14 cellular contexts compared by ENCODE assay signal in the genomic region with DNA sequence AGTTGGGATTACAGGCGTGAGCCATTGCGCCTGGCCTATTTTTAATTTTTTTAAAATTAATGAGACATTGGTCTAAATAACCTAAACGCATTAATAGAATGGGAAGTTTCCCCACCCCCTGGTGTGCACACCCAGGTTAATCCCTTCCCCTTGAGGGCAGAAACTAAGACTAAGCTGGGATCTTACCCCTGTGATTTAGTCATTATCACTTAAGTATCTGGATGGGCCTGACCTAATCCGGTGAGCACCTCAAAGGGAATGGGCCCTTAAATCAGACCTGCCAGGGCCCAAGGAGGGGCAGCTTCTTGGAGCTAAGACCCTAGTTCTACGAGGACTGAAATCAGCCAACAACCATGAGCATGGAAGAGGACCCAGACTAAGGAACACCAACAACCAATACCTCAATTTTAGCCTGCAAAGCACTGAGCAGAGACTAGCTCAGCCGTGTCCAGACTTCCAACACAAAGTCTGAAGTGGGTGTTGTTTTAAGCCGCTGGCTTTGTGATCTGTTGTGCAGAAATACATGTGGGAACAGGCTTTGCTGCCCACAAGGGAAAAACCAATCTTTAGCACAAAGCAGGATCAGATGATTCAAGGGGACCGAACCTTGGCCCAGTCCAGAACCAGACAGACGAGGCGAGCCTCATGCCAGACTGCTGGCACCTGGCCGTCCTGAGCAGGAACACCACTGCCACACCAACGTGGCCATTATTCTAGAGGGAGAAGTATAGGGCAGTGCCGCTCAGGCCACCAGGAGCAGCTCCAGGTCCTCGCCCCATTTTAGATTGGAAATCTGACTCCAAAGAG. TPM values are rescaled to one million over a fixed set of nuclear protein-coding genes. Genes with fewer than 3 reads are reported as not detected.
DNase-seq lines count a peak whose midpoint lies in the region; ATAC-seq and TF ChIP-seq lines count a peak whose summit lies in the region.
"Had no signal": no experiment of that assay in that cellular context is flagged by ENCODE, and none has a peak within 500 bp of the region (broad histone marks: within the 10 kb centered on the region; RNA-seq: fewer than 3 reads in every experiment).

No MANE protein-coding gene starts in this region.

- no peaks in the 10 kb centered on the region for H3K27me3 ChIP-seq in breast epithelium
- H3K27me3 ChIP-seq in mammary epithelial cell (ENCODE audit: insufficient read depth, low read length): no peaks in the 10 kb centered on the region
- H3K27me3 ChIP-seq in thyroid gland: no peaks in the 10 kb centered on the region
- H3K27me3 ChIP-seq: gastrocnemius medialis had no signal

- H3K4me3 Mint-ChIP-seq in WTC11: no peak overlapping the region

- TF ChIP-seq POLR2A in breast epithelium (IDR thresholded peaks at IDR 0.05) (no peak), thyroid gland (IDR thresholded peaks at IDR 0.05) (no peak)

- H3K36me3 Mint-ChIP-seq in WTC11: peaks cover 37% of the 10 kb centered on the region

- H3K27ac Mint-ChIP-seq in WTC11: peak overlapping the region; percentile 92

- peaks cover 5% of the 10 kb centered on the region for H3K27me3 Mint-ChIP-seq in WTC11 (ENCODE audit: low read depth)

- no peaks in the 10 kb centered on the region for H3K4me1 ChIP-seq in breast epithelium
- H3K4me1 ChIP-seq in mammary epithelial cell (ENCODE audit: insufficient read depth, low read length): peaks cover 12% of the 10 kb centered on the region
- peaks cover 10 to 14% of the 10 kb centered on the region in 2 donors for H3K4me1 ChIP-seq in thyroid gland
- H3K4me1 ChIP-seq: gastrocnemius medialis, prostate gland had no signal

- H3K9me3 Mint-ChIP-seq in WTC11: no peaks in the 10 kb centered on the region

- BruUV-seq in mammary epithelial cell (replicated peaks; lab: Mats Ljungman, UMichigan): no TSS peak

- no peak overlapping the region for H2AFZ ChIP-seq in mammary epithelial cell (ENCODE audit: low read depth, low read length)

- H3K36me3 ChIP-seq in breast epithelium (no peaks in the 10 kb centered on the region), mammary epithelial cell (ENCODE audit: insufficient read depth, low read length) (peaks cover 31% of the 10 kb centered on the region), thyroid gland (peaks cover 4 to 10% of the 10 kb centered on the region in 2 donors)

- H3K4me3 ChIP-seq in breast epithelium (no peak overlapping the region), mammary epithelial cell (replicated peaks in 1 of 3; ENCODE audit: insufficient read depth in 1 of 3, low read depth in 2 of 3, low read length in 3 of 3) (no peak overlapping the region), thyroid gland (replicated peaks in 1 of 3) (no peak overlapping the region)
- H3K4me3 ChIP-seq: gastrocnemius medialis, mucosa of descending colon, prostate gland had no signal

- peak overlapping the region; percentile 26 to 43 for H3K27ac ChIP-seq in breast epithelium
- no peak overlapping the region for H3K27ac ChIP-seq in mammary epithelial cell (ENCODE audit: insufficient read depth, low read depth, low read length)
- H3K27ac ChIP-seq in thyroid gland: peak overlapping the region in 2 of 3 donors; percentile 26 to 33
- H3K27ac ChIP-seq: gastrocnemius medialis had no signal

- CTCF ChIA-PET in mammary epithelial cell (lab: Charles Lee; ENCODE audit: low non-redundant PET): interaction anchor here (0.6 kb wide), 1 partner anchor 68 kb away, joined by 3 read pairs; no protein-coding TSS in a partner anchor
- CTCF ChIA-PET in WTC11 (lab: Charles Lee): interaction anchor here (0.6 to 1.6 kb wide), 3 partner anchors 61 to 235 kb away, joined by 3 read pairs; partner anchors contain the start of genes DNAAF3 and ISOC2

- intact Hi-C loops in breast epithelium (cut with DNase I; ENCODE audit: low total_unique reads): no loop called here
- intact Hi-C loops in mammary epithelial cell (cut with micrococcal nuclease): no loop called here
- intact Hi-C loops in thyroid gland (cut with DNase I): no loop called here

- no peak overlapping the region for H3K9ac ChIP-seq in mammary epithelial cell (ENCODE audit: insufficient read depth, low read length)

- H3K79me2 ChIP-seq in mammary epithelial cell (ENCODE audit: insufficient read depth, low read length): peaks cover 37% of the 10 kb centered on the region

- DNase-seq in breast epithelium (ENCODE audit: low spot score in 2 of 2) (peak in 1 of 2 donors; percentile 56), mammary epithelial cell (no peak), WTC11 (ENCODE audit: low spot score) (no peak), thyroid gland (peak; percentile 68 to 72), NCI-H526 treated with DMSO at 0.1 percent for 48 hours (lab: John Stamatoyannopoulos, UW) (no peak), iPS-NIHi7 (ENCODE audit: extremely low spot score) (no peak)
- DNase-seq: amygdala, dermis blood vessel endothelial cell, gastrocnemius medialis, mucosa of descending colon, NCI-H187 treated with DMSO at 0.1 percent for 48 hours had no signal

- H4K20me1 ChIP-seq in mammary epithelial cell (ENCODE audit: insufficient read depth, low read length): no peaks in the 10 kb centered on the region

- no peak overlapping the region for H3K4me2 ChIP-seq in mammary epithelial cell (ENCODE audit: insufficient read depth, low read depth, low read length)

- dilution Hi-C loops in mammary epithelial cell (cut with HindIII; ENCODE audit: low sequenced_read_pairs): no loop called here

- H3K9me3 ChIP-seq in breast epithelium (no peaks in the 10 kb centered on the region), mammary epithelial cell (replicated peaks; ENCODE audit: insufficient read depth, low read length) (no peaks in the 10 kb centered on the region), thyroid gland (no peaks in the 10 kb centered on the region)
- H3K9me3 ChIP-seq: gastrocnemius medialis, mucosa of descending colon, prostate gland had no signal

- 52% methylated on average over 9 of the region's 14 CpGs for WGBS in mammary epithelial cell (ENCODE audit: low coverage, missing lambda C conversion rate)
- 51 to 80% methylated on average over 11 to 14 of the region's 14 CpGs for WGBS in thyroid gland, 2 donors

- peaks cover 22% of the 10 kb centered on the region for H3K4me1 Mint-ChIP-seq in WTC11

- in situ Hi-C loops in mammary epithelial cell (cut with MboI; ENCODE audit: low sequenced_read_pairs in 2 of 2): loop anchor here (25.0 kb wide), 1 partner anchor 263 kb away; the partner anchor contains the start of gene TNNT1 (in 2 of the 2)

- TF ChIP-seq CTCF in breast epithelium (IDR thresholded peaks at IDR 0.05) (no peak), mammary epithelial cell (conservative IDR thresholded peaks at IDR 0.05 in 1 of 2, IDR thresholded peaks at IDR 0.05 in 1 of 2; ENCODE audit: extremely low read depth in 1 of 2, insufficient read depth in 1 of 2, low read depth in 1 of 2, low read length in 2 of 2) (no peak), WTC11 (IDR thresholded peaks at IDR 0.05) (no peak), thyroid gland (IDR thresholded peaks at IDR 0.05) (no peak)

- POLR2A ChIA-PET in WTC11 (lab: Charles Lee): interaction anchor here (1.0 to 1.3 kb wide), 5 partner anchors 11 to 149 kb away, joined by 3 to 5 read pairs (median 4); partner anchors contain the start of genes KMT5C and TMEM238

- ATAC-seq in WTC11: peak; percentile 9; the same call in 1 of the 2 replicates
- ATAC-seq: gastrocnemius medialis, mucosa of descending colon had no signal

TF ChIP-seq in WTC11, 78 proteins besides CTCF, POLR2A, EP300 and RAD21:
- peak; percentile 79 for TF ChIP-seq ZNF121 (CRISPR knock-in tag; IDR thresholded peaks at IDR 0.05)
- TF ChIP-seq GTF2I (CRISPR knock-in tag; conservative IDR thresholded peaks at IDR 0.05): peak; percentile 44; the same call in 1 of the 2 replicates
- TF ChIP-seq, protein P1, sequence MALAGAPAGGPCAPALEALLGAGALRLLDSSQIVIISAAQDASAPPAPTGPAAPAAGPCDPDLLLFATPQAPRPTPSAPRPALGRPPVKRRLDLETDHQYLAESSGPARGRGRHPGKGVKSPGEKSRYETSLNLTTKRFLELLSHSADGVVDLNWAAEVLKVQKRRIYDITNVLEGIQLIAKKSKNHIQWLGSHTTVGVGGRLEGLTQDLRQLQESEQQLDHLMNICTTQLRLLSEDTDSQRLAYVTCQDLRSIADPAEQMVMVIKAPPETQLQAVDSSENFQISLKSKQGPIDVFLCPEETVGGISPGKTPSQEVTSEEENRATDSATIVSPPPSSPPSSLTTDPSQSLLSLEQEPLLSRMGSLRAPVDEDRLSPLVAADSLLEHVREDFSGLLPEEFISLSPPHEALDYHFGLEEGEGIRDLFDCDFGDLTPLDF (CRISPR knock-in tag; IDR thresholded peaks at IDR 0.05): no peak

RNA-seq across cellular contexts. Expression of gene UBE2S, which starts 7.1 kb away (rescaled TPM):
- total RNA-seq in breast epithelium (1 to 10 TPM; 7.2 to 9.0 (median 8.9) TPM), mammary epithelial cell (100 to 1,000 TPM in 1 of 2 donors, 10 to 100 TPM in 1; 40.0 to 204 TPM), WTC11 (2021) (442 to 516 TPM (median 467 TPM) in 3 replicates), thyroid gland (10 to 100 TPM in 2 of 4 donors, 1 to 10 TPM in 2; 5.7 to 13.3 (median 9.8) TPM)
- polyA plus RNA-seq in mammary epithelial cell: 108 TPM
- polyA minus RNA-seq in mammary epithelial cell: 113 TPM

RNA-seq across cellular contexts. Expression of gene RPL28, which starts 14.8 kb away (rescaled TPM):
- total RNA-seq in breast epithelium: 100 to 1,000 TPM; 462 to 673 (median 471) TPM
- 1,000 to 10,000 TPM in 1 of 2 donors, 100 to 1,000 TPM in 1; 279 to 1,713 TPM for total RNA-seq in mammary epithelial cell
- polyA plus RNA-seq in mammary epithelial cell: 1,043 TPM
- polyA minus RNA-seq in mammary epithelial cell: 571 TPM
- 2,505 to 2,895 TPM (median 2,837 TPM) in 3 replicates for total RNA-seq in WTC11 (2021)
- 100 to 1,000 TPM; 156 to 404 (median 205) TPM for total RNA-seq in thyroid gland

RNA-seq across cellular contexts. Expression of gene TMEM238, which starts 16.4 kb away (rescaled TPM):
- total RNA-seq in breast epithelium: 10 to 100 TPM in 1 of 3 donors, 1 to 10 TPM in 2; 4.5 to 12.7 (median 9.8) TPM
- 10 to 100 TPM in 1 of 2 donors, 1 to 10 TPM in 1; 7.2 to 13.6 TPM for total RNA-seq in mammary epithelial cell
- 1.7 TPM for polyA plus RNA-seq in mammary epithelial cell
- 0.47 TPM for polyA minus RNA-seq in mammary epithelial cell
- 5.8 to 8.3 TPM (median 6.5 TPM) in 3 replicates for total RNA-seq in WTC11 (2021)
- 10 to 100 TPM in 3 of 4 donors, 1 to 10 TPM in 1; 6.3 to 73.5 (median 31.2) TPM for total RNA-seq in thyroid gland
- total RNA-seq: LHCN-M2, SK-MEL-5 had no signal

RNA-seq across cellular contexts. Expression of gene TMEM190, which starts 23.9 kb away (rescaled TPM):
- total RNA-seq in breast epithelium (not detected), mammary epithelial cell (under 1 TPM in 1 of 2 donors, not detected in 1; 0.75 TPM), WTC11 (2021) (0.33 to 2.6 TPM (median 0.82 TPM) in 3 replicates), thyroid gland (not detected)
- not detected for polyA plus RNA-seq in mammary epithelial cell
- not detected for polyA minus RNA-seq in mammary epithelial cell
- total RNA-seq: dermis blood vessel endothelial cell, gastrocnemius medialis, LHCN-M2, mucosa of descending colon, prostate gland, SK-MEL-5 had no signal

RNA-seq across cellular contexts. Expression of gene IL11, which starts 30.2 kb away (rescaled TPM):
- total RNA-seq in breast epithelium (1 to 10 TPM in 1 of 3 donors, under 1 TPM in 1, not detected in 1; 0.29 to 1.3 TPM), mammary epithelial cell (1 to 10 TPM; 1.3 to 2.5 TPM), WTC11 (2021) (1.2 to 1.8 TPM (median 1.6 TPM) in 3 replicates), thyroid gland (not detected)
- polyA plus RNA-seq in mammary epithelial cell: 1.2 TPM
- 0.88 TPM for polyA minus RNA-seq in mammary epithelial cell
- total RNA-seq: SK-MEL-5 had no signal

Comparison
In these comparisons a context has a peak if more than half of its experiments do, and no peak if none do; other contexts are left out.
1. DNase-seq: peak in thyroid gland (2 of 2); none in mammary epithelial cell (single experiment), WTC11 (single experiment), NCI-H526 treated with DMSO at 0.1 percent for 48 hours (single experiment) and iPS-NIHi7 (single experiment).